ENCODE assay signal across 19 cellular contexts in genomic region chr9:88437210-88438146, GRCh38. TPM values are rescaled to one million over a fixed set of nuclear protein-coding genes. Genes with fewer than 3 reads are reported as not detected.
A peak's percentile ranks its signal among the peaks of the same experiment; 100 is the strongest.
DNase-seq lines count a peak whose midpoint lies in the region; ATAC-seq, FAIRE-seq and TF ChIP-seq lines count a peak whose summit lies in the region.
"Had no signal": no experiment of that assay in that cellular context is flagged by ENCODE, and none has a peak within 500 bp of the region (broad histone marks: within the 10 kb centered on the region; RNA-seq: fewer than 3 reads in every experiment).

No MANE protein-coding gene starts in this region.

- H3K9ac ChIP-seq in HepG2 (ENCODE audit: insufficient read depth, low read depth, low read length) = no peak overlapping the region
- H3K9ac ChIP-seq: BLaER1 treated with 17β-estradiol and CSF1 and Interleukin-3, amounts not matched to agents 10 nM and 100 nM had no signal

- intact Hi-C loops in HepG2 (cut with micrococcal nuclease; ENCODE audit: unreplicated experiment) (no loop called here), mucosa of descending colon (cut with DNase I, micrococcal nuclease) (no loop called here), transverse colon (cut with DNase I; ENCODE audit: low total_unique reads) (no loop called here), thyroid gland (cut with DNase I) (no loop called here)

- TF ChIP-seq EP300 in HepG2 (IDR thresholded peaks at IDR 0.05; ENCODE audit: low read depth in 2 of 2, low read length in 2 of 2) (peak in 1 of 2 experiments; percentile 31; a peak in 2 of 4 replicates), HepG2 (CRISPR knock-in tag; IDR thresholded peaks at IDR 0.05; ENCODE audit: borderline replicate concordance) (no peak), transverse colon (IDR thresholded peaks at IDR 0.05; ENCODE audit: low read depth) (no peak)

- H3K36me3 Mint-ChIP-seq in chondrocyte (ENCODE audit: low read depth) = peaks cover 29% of the 10 kb centered on the region

- no peaks in the 10 kb centered on the region for H4K20me1 ChIP-seq in HepG2 (ENCODE audit: insufficient read depth, low read length)

- WGBS in HepG2 (ENCODE audit: low lambda C conversion rate) = 73% methylated on average over 13 of the region's 13 CpGs
- 83 to 86% methylated on average over 10 to 13 of the region's 13 CpGs for WGBS in transverse colon (ENCODE audit: low coverage in 1 of 2), 2 donors
- WGBS in thyroid gland, 2 donors = 98% methylated on average over 13 of the region's 13 CpGs

- H3K4me3 ChIP-seq in HepG2 (replicated peaks in 1 of 3; ENCODE audit: insufficient read depth in 1 of 3, low read depth in 2 of 3, low read length in 3 of 3) = 0 out of 6 replicates have a peak overlapping the region, but pooled peaks of 1 of the 3 experiments have one; percentile 15
- H3K4me3 ChIP-seq in mucosa of descending colon = no peak overlapping the region
- H3K4me3 ChIP-seq in transverse colon = no peak overlapping the region
- H3K4me3 ChIP-seq in thyroid gland (replicated peaks in 1 of 3) = no peak overlapping the region
- H3K4me3 ChIP-seq: BLaER1 treated with 17β-estradiol and CSF1 and Interleukin-3, amounts not matched to agents 10 nM and 100 nM; GM12878; GM23338 had no signal

- H3K4me3 Mint-ChIP-seq in chondrocyte (ENCODE audit: unreplicated experiment) = no peak overlapping the region
- H3K4me3 Mint-ChIP-seq: B cell; CD8-positive, alpha-beta T cell; GM23338 had no signal

- POLR2A ChIA-PET in HepG2 (lab: Yijun Ruan, JAX) = no interaction called here

- H3K27ac ChIP-seq in HepG2 (ENCODE audit: extremely low read length, insufficient read depth, low read length) (peak overlapping the region; percentile 15), transverse colon (peak overlapping the region in 3 of 4 donors; percentile 9 to 61 (median 30)), thyroid gland (no peak overlapping the region)
- H3K27ac ChIP-seq: BLaER1 treated with 17β-estradiol and CSF1 and Interleukin-3, amounts not matched to agents 10 nM and 100 nM had no signal

- ATAC-seq in HepG2 = 0 out of 3 replicates have a peak, but pooled peaks have one; percentile 21
- peak; percentile 41 for ATAC-seq in mucosa of descending colon
- no peak for ATAC-seq in HG03135 (IDR thresholded peaks at IDR 0.05; ENCODE audit: unreplicated experiment)
- ATAC-seq: CD8-positive, alpha-beta T cell; GM12878; GM23338 had no signal

- H3K4me2 ChIP-seq in HepG2 (ENCODE audit: low read depth, low read length) = peak overlapping the region; percentile 45
- H3K4me2 ChIP-seq: BLaER1 treated with 17β-estradiol and CSF1 and Interleukin-3, amounts not matched to agents 10 nM and 100 nM; GM23338 had no signal

- BruUV-seq in HepG2 (replicated peaks; lab: Mats Ljungman, UMichigan) = no TSS peak

- peaks cover 45% of the 10 kb centered on the region for H3K4me1 Mint-ChIP-seq in chondrocyte (ENCODE audit: low read depth)

- peak overlapping the region; percentile 32 for H3K27ac Mint-ChIP-seq in chondrocyte (ENCODE audit: unreplicated experiment)
- H3K27ac Mint-ChIP-seq: B cell, GM23338, IgD-negative memory B cell had no signal

- H3K4me1 ChIP-seq in HepG2 (ENCODE audit: insufficient read depth, low read length) (peaks cover 58% of the 10 kb centered on the region), mucosa of descending colon (ENCODE audit: low read depth) (peaks cover 24% of the 10 kb centered on the region), transverse colon (peaks cover 0 to 34% (median 15%) of the 10 kb centered on the region in 4 donors), thyroid gland (peaks cover 0 to 3% of the 10 kb centered on the region in 2 donors)

- H3K79me2 ChIP-seq in HepG2 (ENCODE audit: insufficient read depth, low read length) = peaks cover 25% of the 10 kb centered on the region

- peak; percentile 8 for FAIRE-seq in HepG2 (lab: Jason Lieb, UNC)
- FAIRE-seq: GM12878, GM19239, HTR-8/SVneo had no signal

- TF ChIP-seq RAD21 in HepG2 (CRISPR knock-in tag; IDR thresholded peaks at IDR 0.05) = no peak

- H3K9me3 Mint-ChIP-seq in chondrocyte (ENCODE audit: low read depth) = peaks cover 6% of the 10 kb centered on the region
- H3K9me3 Mint-ChIP-seq: CD8-positive, alpha-beta T cell; GM23338 had no signal

- H3K36me3 ChIP-seq in HepG2 (replicated peaks in 1 of 2; ENCODE audit: control insufficient read depth in 1 of 2, insufficient read depth in 2 of 2, low read length in 2 of 2) = peaks cover 0 to 7% of the 10 kb centered on the region in 2 experiments; a peak in 1 of 5 replicates
- H3K36me3 ChIP-seq in mucosa of descending colon (ENCODE audit: low read depth) = no peaks in the 10 kb centered on the region
- H3K36me3 ChIP-seq in transverse colon = peaks cover 0 to 28% (median 6%) of the 10 kb centered on the region in 4 donors
- no peaks in the 10 kb centered on the region for H3K36me3 ChIP-seq in thyroid gland

- TF ChIP-seq CTCF in chondrocyte (IDR thresholded peaks at IDR 0.05) = no peak
- TF ChIP-seq CTCF in HepG2 (CRISPR knock-in tag; IDR thresholded peaks at IDR 0.05) = no peak
- no peak for TF ChIP-seq CTCF in mucosa of descending colon (IDR thresholded peaks at IDR 0.05)
- no peak for TF ChIP-seq CTCF in transverse colon (IDR thresholded peaks at IDR 0.05)
- TF ChIP-seq CTCF in thyroid gland (IDR thresholded peaks at IDR 0.05) = no peak

- TF ChIP-seq POLR2A in HepG2 (IDR thresholded peaks at IDR 0.05; ENCODE audit: insufficient read depth in 1 of 2, low read depth in 2 of 2, low read length in 2 of 2) (no peak), transverse colon (IDR thresholded peaks at IDR 0.05) (no peak), thyroid gland (IDR thresholded peaks at IDR 0.05) (no peak)

- no peaks in the 10 kb centered on the region for H3K27me3 Mint-ChIP-seq in chondrocyte (ENCODE audit: low read depth)
- H3K27me3 Mint-ChIP-seq: B cell, IgD-negative memory B cell had no signal

- H3K9me3 ChIP-seq in HepG2 (ENCODE audit: low read length) (no peaks in the 10 kb centered on the region), mucosa of descending colon (no peaks in the 10 kb centered on the region), transverse colon (no peaks in the 10 kb centered on the region), thyroid gland (no peaks in the 10 kb centered on the region)

- DNase-seq in chondrocyte (ENCODE audit: low spot score) (no peak), HepG2 (ENCODE audit: low spot score) (peak; percentile 24), mucosa of descending colon (peak in 1 of 3 donors; percentile 39), transverse colon (no peak), GM03348 (ENCODE audit: low spot score) (no peak), thyroid gland (no peak)
- DNase-seq: Calu3; CD8-positive, alpha-beta T cell; DMS79 treated with DMSO at 0.1 percent for 48 hours; GF-D8; HCEC 1CT had no signal

- in situ Hi-C loops in HepG2 (cut with HindIII; ENCODE audit: extremely low pct_ligation_motif_present, low pct_unique_long_range_greater_than_20kb) = no loop called here
- in situ Hi-C loops in transverse colon (cut with MboI; ENCODE audit: low pct_ligation_motif_present in 1 of 4, low pct_unique_long_range_greater_than_20kb in 1 of 4, low sequenced_read_pairs in 3 of 4) = no loop called here

- H3K27me3 ChIP-seq in HepG2 (ENCODE audit: control insufficient read depth in 1 of 2, insufficient read depth in 2 of 2, low read length in 2 of 2) (no peaks in the 10 kb centered on the region), transverse colon (no peaks in the 10 kb centered on the region), thyroid gland (no peaks in the 10 kb centered on the region)
- H3K27me3 ChIP-seq: BLaER1 treated with 17β-estradiol and CSF1 and Interleukin-3, amounts not matched to agents 10 nM and 100 nM had no signal

- CTCF ChIA-PET in HepG2 (lab: Yijun Ruan, JAX; ENCODE audit: low intra/inter-chr PET ratio, low total read pairs) = no interaction called here

- no peak overlapping the region for H2AFZ ChIP-seq in HepG2 (ENCODE audit: low read length)
- H2AFZ ChIP-seq: GM23338 had no signal

TF ChIP-seq in HepG2, 621 proteins besides CTCF, POLR2A, EP300 and RAD21 (continues in another document):
- TF ChIP-seq REPIN1 (CRISPR knock-in tag; IDR thresholded peaks at IDR 0.05; ENCODE audit: borderline replicate concordance, low read depth) (no peak), NFATC3 (CRISPR knock-in tag; IDR thresholded peaks at IDR 0.05) (no peak), SOX5 (CRISPR knock-in tag; IDR thresholded peaks at IDR 0.05; ENCODE audit: borderline replicate concordance) (peak; percentile 50; the same call in 1 of the 2 replicates), TBP (CRISPR knock-in tag; IDR thresholded peaks at IDR 0.05) (no peak), ZNF282 (IDR thresholded peaks at IDR 0.05; ENCODE audit: partially characterized antibody) (no peak), ZMYM4 (CRISPR knock-in tag; IDR thresholded peaks at IDR 0.05) (0 out of 2 replicates have a peak, but pooled peaks have one; percentile 17), RARA (CRISPR knock-in tag; IDR thresholded peaks at IDR 0.05) (peak; percentile 36; the same call in 1 of the 2 replicates)

RNA-seq across cellular contexts. Expression of gene SPIN1, which starts 49.2 kb away (rescaled TPM):
- total RNA-seq in chondrocyte (94.9 to 110 TPM (median 103 TPM) in 3 replicates), HepG2 (2016; rRNA removed; fragmentation: Illumina TruSeq; extraction: Trizol) (24.3 and 38.4 TPM in 2 replicates), mucosa of descending colon (10 to 100 TPM; 51.5 to 98.7 (median 67.7) TPM), transverse colon (10 to 100 TPM; 33.7 to 72.4 (median 57.3) TPM), thyroid gland (100 to 1,000 TPM in 2 of 4 donors, 10 to 100 TPM in 2; 91.9 to 126 (median 103) TPM)
- 12.5 and 14.0 TPM in 2 replicates for total RNA-seq in HepG2 (2016; cell fraction: cytosol; rRNA removed; fragmentation: Illumina TruSeq; extraction: Trizol; ENCODE audit: low read depth)
- total RNA-seq in HepG2 (2016; cell fraction: insoluble cytoplasmic fraction; rRNA removed; fragmentation: Illumina TruSeq; extraction: Trizol) = 24.5 and 35.0 TPM in 2 replicates
- total RNA-seq in HepG2 (2016; cell fraction: membrane; rRNA removed; fragmentation: Illumina TruSeq; extraction: Trizol) = 28.2 and 28.5 TPM in 2 replicates
- 19.6 and 24.3 TPM in 2 replicates for total RNA-seq in HepG2 (2016; cell fraction: nucleus; rRNA removed; fragmentation: Illumina TruSeq; extraction: Trizol)
- polyA plus RNA-seq in HepG2 (2011; rRNA removed) = 17.9 and 20.0 TPM in 2 replicates
- 9.8 and 17.5 TPM in 2 replicates for polyA plus RNA-seq in HepG2 (2011; cell fraction: cytosol; rRNA removed)
- polyA plus RNA-seq in HepG2 (2011; cell fraction: nucleus; rRNA removed) = 15.1 and 18.4 TPM in 2 replicates
- polyA plus RNA-seq in HepG2 (2012) = 18.2 and 18.8 TPM in 2 replicates
- polyA plus RNA-seq in HepG2 (2016; cell fraction: cytosol; fragmentation: Illumina TruSeq; extraction: Trizol; ENCODE audit: low read depth) = 2.3 and 2.7 TPM in 2 replicates
- polyA plus RNA-seq in HepG2 (2016; cell fraction: insoluble cytoplasmic fraction; fragmentation: Illumina TruSeq; extraction: Trizol; ENCODE audit: low read depth) = 33.7 and 34.5 TPM in 2 replicates
- polyA plus RNA-seq in HepG2 (2016; cell fraction: membrane; fragmentation: Illumina TruSeq; extraction: Trizol; ENCODE audit: low read depth) = 13.0 and 14.7 TPM in 2 replicates
- 27.7 and 31.7 TPM in 2 replicates for polyA plus RNA-seq in HepG2 (2016; cell fraction: nucleus; fragmentation: Illumina TruSeq; extraction: Trizol; ENCODE audit: insufficient read depth, low read depth)
- 20.1 and 42.8 TPM in 2 replicates for polyA minus RNA-seq in HepG2 (2011; rRNA and poly(A)+ RNA removed; ENCODE audit: low replicate concordance)
- 17.2 and 17.5 TPM in 2 replicates for polyA minus RNA-seq in HepG2 (2011; cell fraction: cytosol; rRNA and poly(A)+ RNA removed)
- 21.2 and 23.7 TPM in 2 replicates for polyA minus RNA-seq in HepG2 (2011; cell fraction: nucleus; rRNA and poly(A)+ RNA removed)

Comparison
In these comparisons a context has a peak if more than half of its experiments do, and no peak if none do; other contexts are left out.
1. H3K27ac ChIP-seq: peak in HepG2 (single experiment) and transverse colon (3 of 4); none in thyroid gland (0 of 3).